ENCODE assay signal across 23 cellular contexts in genomic region chr7:151616443-151617213, GRCh38.
"Had no signal": no experiment of that assay in that cellular context is flagged by ENCODE, and none has a peak within 500 bp of the region (broad histone marks: within the 10 kb centered on the region; RNA-seq: fewer than 3 reads in every experiment).

No MANE protein-coding gene starts in this region.

- H3K27me3 Mint-ChIP-seq: activated CD4-positive, alpha-beta T cell treated with anti-CD3 and anti-CD28 coated beads, Interleukin-2, amount 10 ng/mL, durations not matched to agents 24 days and 14 days; activated naive CD4-positive, alpha-beta T cell treated with anti-CD3 and anti-CD28 coated beads, Interleukin-2, amount 10 ng/mL, durations not matched to agents 7 days and 5 days; activated naive CD8-positive, alpha-beta T cell treated with anti-CD3 and anti-CD28 coated beads, Interleukin-2, amount 50 U/mL, for 24 hours; central memory CD8-positive, alpha-beta T cell had no signal

- H3K9me3 ChIP-seq: colonic mucosa, spleen, tibial artery, uterus had no signal

- H3K9me3 Mint-ChIP-seq: activated CD4-positive, alpha-beta T cell treated with anti-CD3 and anti-CD28 coated beads, Interleukin-2, amount 10 ng/mL, durations not matched to agents 24 days and 14 days; activated naive CD4-positive, alpha-beta T cell treated with anti-CD3 and anti-CD28 coated beads, Interleukin-2, amount 10 ng/mL, durations not matched to agents 7 days and 5 days; activated naive CD8-positive, alpha-beta T cell treated with anti-CD3 and anti-CD28 coated beads, Interleukin-2, amount 50 U/mL, for 24 hours; activated T-cell treated with anti-CD3 and anti-CD28 coated beads, Interleukin-2, amount 50 U/mL, for 4 hours; central memory CD8-positive, alpha-beta T cell; nephron progenitor cell had no signal

- H3K4me3 Mint-ChIP-seq: activated CD4-positive, alpha-beta T cell treated with anti-CD3 and anti-CD28 coated beads, Interleukin-2, amount 10 ng/mL, durations not matched to agents 24 days and 14 days; activated CD8-positive, alpha-beta T cell treated with anti-CD3 and anti-CD28 coated beads, Interleukin-2, amount 10 ng/mL, durations not matched to agents 7 days and 5 days; activated naive CD4-positive, alpha-beta T cell treated with anti-CD3 and anti-CD28 coated beads, Interleukin-2, amount 10 ng/mL, durations not matched to agents 7 days and 5 days; activated naive CD8-positive, alpha-beta T cell treated with anti-CD3 and anti-CD28 coated beads, Interleukin-2, amount 50 U/mL, for 24 hours; activated T-cell treated with anti-CD3 and anti-CD28 coated beads, Interleukin-2, amount 50 U/mL, for 4 hours; central memory CD8-positive, alpha-beta T cell; nephron progenitor cell had no signal

- H3K36me3 ChIP-seq: colonic mucosa, uterus had no signal

- H3K27ac Mint-ChIP-seq: activated CD4-positive, alpha-beta T cell treated with anti-CD3 and anti-CD28 coated beads, Interleukin-2, amount 10 ng/mL, durations not matched to agents 24 days and 14 days; activated CD8-positive, alpha-beta T cell treated with anti-CD3 and anti-CD28 coated beads, Interleukin-2, amount 10 ng/mL, durations not matched to agents 7 days and 5 days; activated naive CD4-positive, alpha-beta T cell treated with anti-CD3 and anti-CD28 coated beads, Interleukin-2, amount 10 ng/mL, durations not matched to agents 7 days and 5 days; activated naive CD8-positive, alpha-beta T cell treated with anti-CD3 and anti-CD28 coated beads, Interleukin-2, amount 50 U/mL, for 24 hours; nephron progenitor cell had no signal

- ATAC-seq: activated CD8-positive, alpha-beta T cell treated with anti-CD3 and anti-CD28 coated beads, Interleukin-2, amount 10 ng/mL, durations not matched to agents 7 days and 5 days; activated naive CD8-positive, alpha-beta T cell treated with anti-CD3 and anti-CD28 coated beads, Interleukin-2, amount 50 U/mL, for 24 hours; activated T-cell treated with anti-CD3 and anti-CD28 coated beads, Interleukin-2, amount 50 U/mL, for 4 hours; sciatic nerve had no signal

- H3K4me1 ChIP-seq: colonic mucosa, spleen, uterus had no signal

- H3K4me3 ChIP-seq: colonic mucosa, spleen, tibial artery, uterus had no signal

- H3K4me1 Mint-ChIP-seq: activated CD4-positive, alpha-beta T cell treated with anti-CD3 and anti-CD28 coated beads, Interleukin-2, amount 10 ng/mL, durations not matched to agents 24 days and 14 days; activated naive CD4-positive, alpha-beta T cell treated with anti-CD3 and anti-CD28 coated beads, Interleukin-2, amount 10 ng/mL, durations not matched to agents 7 days and 5 days; activated naive CD8-positive, alpha-beta T cell treated with anti-CD3 and anti-CD28 coated beads, Interleukin-2, amount 50 U/mL, for 24 hours; nephron progenitor cell had no signal

- H3K36me3 Mint-ChIP-seq: activated naive CD4-positive, alpha-beta T cell treated with anti-CD3 and anti-CD28 coated beads, Interleukin-2, amount 10 ng/mL, durations not matched to agents 7 days and 5 days had no signal

- H3K27ac ChIP-seq: brain microvascular endothelial cell, colonic mucosa, spleen, tibial artery, uterus had no signal

- DNase-seq: activated CD4-positive, alpha-beta T cell treated with anti-CD3 and anti-CD28 coated beads, Interleukin-2, amount 10 ng/mL, durations not matched to agents 24 days and 14 days; activated CD8-positive, alpha-beta T cell treated with anti-CD3 and anti-CD28 coated beads, Interleukin-2, amount 10 ng/mL, durations not matched to agents 7 days and 5 days; activated naive CD4-positive, alpha-beta T cell treated with anti-CD3 and anti-CD28 coated beads, Interleukin-2, amount 10 ng/mL, durations not matched to agents 7 days and 5 days; activated naive CD8-positive, alpha-beta T cell treated with anti-CD3 and anti-CD28 coated beads, Interleukin-2, amount 50 U/mL, for 24 hours; activated T-cell treated with anti-CD3 and anti-CD28 coated beads, Interleukin-2, amount 50 U/mL, for 4 hours; anterior cingulate cortex; brain microvascular endothelial cell; colonic mucosa; erythroblast; foreskin melanocyte; glutamatergic neuron; kidney; midbrain; nephron progenitor cell; occipital lobe; spleen; stimulated activated CD4-positive, alpha-beta T cell treated with anti-CD3 and anti-CD28 coated beads, Interleukin-4, amount 100 ng/mL, for 4 hours; stimulated activated naive CD4-positive, alpha-beta T cell; T1000; tibial artery; uterus had no signal

- H3K27me3 ChIP-seq: brain microvascular endothelial cell, colonic mucosa, spleen, tibial artery, uterus had no signal
